Comparison of ENCODE assay signal across 26 cellular contexts in the genomic region with DNA sequence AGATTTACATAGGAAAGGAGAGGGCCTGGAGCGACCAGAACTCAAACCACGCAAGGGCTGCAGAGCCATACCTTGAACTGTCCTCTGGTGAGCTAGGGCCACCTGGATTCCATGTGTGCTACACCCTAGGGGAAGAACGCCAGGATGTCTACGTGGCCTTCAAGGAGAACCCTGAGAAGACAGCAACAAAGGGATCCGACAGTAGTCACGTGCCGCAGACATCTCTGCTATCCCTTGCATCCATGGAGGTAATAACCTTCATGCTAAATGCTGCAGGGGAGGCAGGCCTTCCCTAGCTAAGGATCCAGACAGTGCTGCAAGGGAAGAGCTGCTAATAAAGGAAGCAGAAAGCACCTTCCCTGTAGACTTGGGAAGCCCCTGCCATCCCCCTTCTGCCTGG. TPM values are rescaled to one million over a fixed set of nuclear protein-coding genes. Genes with fewer than 3 reads are reported as not detected.
DNase-seq lines count a peak whose midpoint lies in the region; ATAC-seq, FAIRE-seq and TF ChIP-seq lines count a peak whose summit lies in the region.
"Had no signal": no experiment of that assay in that cellular context is flagged by ENCODE, and none has a peak within 500 bp of the region (broad histone marks: within the 10 kb centered on the region; RNA-seq: fewer than 3 reads in every experiment).

No MANE protein-coding gene starts in this region.

- H3K9me3 Mint-ChIP-seq in activated naive CD8-positive, alpha-beta T cell (ENCODE audit: low read depth) = no peaks in the 10 kb centered on the region
- H3K9me3 Mint-ChIP-seq in activated naive CD8-positive, alpha-beta T cell treated with anti-CD3 and anti-CD28 coated beads, Interleukin-2, amount 50 U/mL, for 24 hours = no peaks in the 10 kb centered on the region
- H3K9me3 Mint-ChIP-seq in activated B cell treated with CpG ODN at 0.5 μM for 24 hours = no peaks in the 10 kb centered on the region

- H3K27ac Mint-ChIP-seq in activated naive CD8-positive, alpha-beta T cell = peak overlapping the region; percentile 52
- no peak overlapping the region for H3K27ac Mint-ChIP-seq in activated naive CD8-positive, alpha-beta T cell treated with anti-CD3 and anti-CD28 coated beads, Interleukin-2, amount 50 U/mL, for 24 hours
- H3K27ac Mint-ChIP-seq in activated B cell treated with CpG ODN at 0.5 μM for 24 hours = peak overlapping the region; percentile 6

- H3K27me3 ChIP-seq in transverse colon (no peaks in the 10 kb centered on the region), small intestine (ENCODE audit: control insufficient read depth in 2 of 2, insufficient read depth in 2 of 2, low read length in 2 of 2) (no peaks in the 10 kb centered on the region)
- H3K27me3 ChIP-seq: breast epithelium, sigmoid colon, stomach had no signal

- FAIRE-seq in kidney (lab: Jason Lieb, UNC) (no peak), small intestine (lab: Jason Lieb, UNC) (no peak)
- FAIRE-seq: D721Med, GM18507 had no signal

- no peak overlapping the region for H3K9ac ChIP-seq in kidney (ENCODE audit: low read length in 2 of 2)

- DNase-seq in activated naive CD8-positive, alpha-beta T cell treated with anti-CD3 and anti-CD28 coated beads, Interleukin-2, amount 50 U/mL, for 24 hours = no peak
- DNase-seq in activated B cell treated with CpG ODN at 0.5 μM for 24 hours = no peak
- peak; percentile 40 for DNase-seq in kidney
- DNase-seq in transverse colon = no peak
- no peak for DNase-seq in small intestine
- DNase-seq: ACHN; activated CD4-positive, alpha-beta T cell treated with anti-CD3 and anti-CD28 coated beads, Interleukin-2, amount 50 U/mL, for 1 hour; activated gamma-delta T cell; amygdala; NCI-H1092; NCI-H1930; NCI-H69; sigmoid colon; stomach; T-helper 9 cell; tibial artery had no signal

- no peaks in the 10 kb centered on the region for H3K9me3 ChIP-seq in kidney (ENCODE audit: control insufficient read depth in 1 of 2, low read length in 2 of 2)
- H3K9me3 ChIP-seq in transverse colon = no peaks in the 10 kb centered on the region
- H3K9me3 ChIP-seq in small intestine (ENCODE audit: control insufficient read depth, low read depth) = no peaks in the 10 kb centered on the region
- H3K9me3 ChIP-seq: breast epithelium, prostate gland, sigmoid colon, stomach, tibial artery had no signal

- in situ Hi-C loops in transverse colon (cut with MboI; ENCODE audit: low pct_ligation_motif_present in 1 of 4, low pct_unique_long_range_greater_than_20kb in 1 of 4, low sequenced_read_pairs in 3 of 4) = loop anchor here in 1 of 4 donors (5.0 kb wide), 1 partner anchor 120 kb away; no protein-coding TSS in a partner anchor

- POLR2A ChIA-PET in activated B cell treated with CpG ODN at 0.5 μM for 24 hours (lab: Charles Lee) = no interaction called here

- no peak for TF ChIP-seq POLR2A in transverse colon (IDR thresholded peaks at IDR 0.05)

- no peak for ATAC-seq in activated naive CD8-positive, alpha-beta T cell treated with anti-CD3 and anti-CD28 coated beads, Interleukin-2, amount 50 U/mL, for 24 hours
- ATAC-seq in activated B cell treated with CpG ODN at 0.5 μM for 24 hours (ENCODE audit: low read depth) (no peak), GM19351 (IDR thresholded peaks at IDR 0.05; ENCODE audit: unreplicated experiment) (no peak)
- ATAC-seq: HCT116, Panc1 had no signal

- intact Hi-C loops in activated B cell treated with CpG ODN at 0.5 μM for 24 hours (cut with micrococcal nuclease) (no loop called here), kidney (cut with DNase I) (no loop called here), transverse colon (cut with DNase I; ENCODE audit: low total_unique reads) (no loop called here)

- TF ChIP-seq CTCF in activated B cell treated with CpG ODN at 0.5 μM for 24 hours (IDR thresholded peaks at IDR 0.05) (no peak), kidney (IDR thresholded peaks at IDR 0.05; ENCODE audit: borderline replicate concordance, extremely low read depth, insufficient read depth) (no peak), transverse colon (IDR thresholded peaks at IDR 0.05) (no peak)

- H3K4me1 Mint-ChIP-seq in activated naive CD8-positive, alpha-beta T cell (ENCODE audit: low read depth) = peaks cover 82% of the 10 kb centered on the region
- H3K4me1 Mint-ChIP-seq in activated naive CD8-positive, alpha-beta T cell treated with anti-CD3 and anti-CD28 coated beads, Interleukin-2, amount 50 U/mL, for 24 hours = peaks cover 73% of the 10 kb centered on the region
- peaks cover 62% of the 10 kb centered on the region for H3K4me1 Mint-ChIP-seq in activated B cell treated with CpG ODN at 0.5 μM for 24 hours

- 97% methylated on average over 7 of the region's 7 CpGs; no CpG with 5 or more reads in 1 of the 2 donors for WGBS in transverse colon (ENCODE audit: low coverage in 1 of 2), 2 donors
- WGBS in small intestine, 3 donors = 83 to 94% (median 89%) methylated on average over 7 of the region's 7 CpGs

- H3K27ac ChIP-seq in kidney (ENCODE audit: low read depth in 2 of 2, low read length in 2 of 2) (no peak overlapping the region), transverse colon (no peak overlapping the region), small intestine (ENCODE audit: low read depth in 1 of 2, low read length in 1 of 2) (no peak overlapping the region)
- H3K27ac ChIP-seq: breast epithelium, epithelial cell of prostate, prostate gland, sigmoid colon, stomach, tibial artery, VCaP had no signal

- no peaks in the 10 kb centered on the region for H3K27me3 Mint-ChIP-seq in activated naive CD8-positive, alpha-beta T cell
- H3K27me3 Mint-ChIP-seq in activated naive CD8-positive, alpha-beta T cell treated with anti-CD3 and anti-CD28 coated beads, Interleukin-2, amount 50 U/mL, for 24 hours = no peaks in the 10 kb centered on the region
- H3K27me3 Mint-ChIP-seq in activated B cell treated with CpG ODN at 0.5 μM for 24 hours = no peaks in the 10 kb centered on the region

- H3K4me1 ChIP-seq in kidney (ENCODE audit: control insufficient read depth in 1 of 2, insufficient read depth in 1 of 2, low read depth in 1 of 2, low read length in 2 of 2) = peaks cover 2 to 4% of the 10 kb centered on the region in 2 donors
- H3K4me1 ChIP-seq in transverse colon = peaks cover 3 to 14% (median 7%) of the 10 kb centered on the region in 4 donors
- H3K4me1 ChIP-seq in small intestine (ENCODE audit: control insufficient read depth in 2 of 2, insufficient read depth in 1 of 2, low read depth in 1 of 2, low read length in 1 of 2) = no peaks in the 10 kb centered on the region
- H3K4me1 ChIP-seq: breast epithelium, prostate gland had no signal

- TF ChIP-seq EP300 in transverse colon (IDR thresholded peaks at IDR 0.05; ENCODE audit: low read depth) = no peak

- H3K36me3 ChIP-seq in kidney (ENCODE audit: control insufficient read depth in 1 of 2, insufficient read depth in 2 of 2, low read length in 2 of 2) = no peaks in the 10 kb centered on the region
- H3K36me3 ChIP-seq in transverse colon = no peaks in the 10 kb centered on the region
- H3K36me3 ChIP-seq in small intestine (ENCODE audit: control insufficient read depth in 2 of 2, insufficient read depth in 2 of 2, low read length in 2 of 2) = no peaks in the 10 kb centered on the region
- H3K36me3 ChIP-seq: breast epithelium, prostate gland, sigmoid colon, stomach, tibial artery had no signal

- H3K36me3 Mint-ChIP-seq in activated naive CD8-positive, alpha-beta T cell = no peaks in the 10 kb centered on the region
- no peaks in the 10 kb centered on the region for H3K36me3 Mint-ChIP-seq in activated naive CD8-positive, alpha-beta T cell treated with anti-CD3 and anti-CD28 coated beads, Interleukin-2, amount 50 U/mL, for 24 hours (ENCODE audit: low read depth)
- H3K36me3 Mint-ChIP-seq in activated B cell treated with CpG ODN at 0.5 μM for 24 hours (ENCODE audit: low read depth) = peaks cover 3% of the 10 kb centered on the region

- no peak overlapping the region for H3K4me3 Mint-ChIP-seq in activated naive CD8-positive, alpha-beta T cell
- H3K4me3 Mint-ChIP-seq in activated naive CD8-positive, alpha-beta T cell treated with anti-CD3 and anti-CD28 coated beads, Interleukin-2, amount 50 U/mL, for 24 hours = no peak overlapping the region
- H3K4me3 Mint-ChIP-seq in activated B cell treated with CpG ODN at 0.5 μM for 24 hours = no peak overlapping the region

- CTCF ChIA-PET in activated B cell treated with CpG ODN at 0.5 μM for 24 hours (lab: Charles Lee) = interaction anchor here (0.6 to 2.1 kb wide), 2 partner anchors 9 to 147 kb away, joined by 4 to 7 read pairs; no protein-coding TSS in a partner anchor

- H3K4me3 ChIP-seq in kidney (ENCODE audit: low read length in 2 of 2) (no peak overlapping the region), transverse colon (no peak overlapping the region), small intestine (ENCODE audit: low read depth in 1 of 2, low read length in 2 of 2) (no peak overlapping the region)
- H3K4me3 ChIP-seq: breast epithelium, prostate gland, sigmoid colon, stomach, tibial artery had no signal

RNA-seq across cellular contexts. Expression of a gene that starts 52.9 kb away (rescaled TPM):
- total RNA-seq in activated B cell treated with CpG ODN at 0.5 μM for 24 hours (4.3 and 4.7 TPM in 2 replicates), kidney (19.4 TPM), transverse colon (100 to 1,000 TPM in 1 of 4 donors, 10 to 100 TPM in 3; 45.6 to 105 (median 85.9) TPM)
- polyA plus RNA-seq in kidney (ENCODE audit: insufficient read depth, low read depth, low replicate concordance) (14.1 TPM), small intestine (10 to 100 TPM; 16.0 to 30.4 (median 17.6) TPM)
